8 cellular contexts compared by ENCODE assay signal in genomic region chr2:219176818-219177593, GRCh38. TPM values are rescaled to one million over a fixed set of nuclear protein-coding genes. Genes with fewer than 3 reads are reported as not detected.
DNase-seq lines count a peak whose midpoint lies in the region; ATAC-seq and TF ChIP-seq lines count a peak whose summit lies in the region.

CNPPD1 (minus strand) TSS chr2:219176925; CDS start chr2:219176828, 97 bp downstream.

- H3K36me3 Mint-ChIP-seq in chondrocyte (ENCODE audit: low read depth) = peaks cover 23% of the 10 kb centered on the region

- no peaks in the 10 kb centered on the region for H3K27me3 Mint-ChIP-seq in chondrocyte (ENCODE audit: low read depth)

- no peaks in the 10 kb centered on the region for H3K9me3 Mint-ChIP-seq in chondrocyte (ENCODE audit: low read depth)

- H3K4me1 Mint-ChIP-seq in chondrocyte (ENCODE audit: low read depth) = peaks cover 34% of the 10 kb centered on the region

- ATAC-seq in GM19035 (IDR thresholded peaks at IDR 0.05; ENCODE audit: unreplicated experiment) (peak; percentile 61), HG03280 (IDR thresholded peaks at IDR 0.05; ENCODE audit: unreplicated experiment) (peak; percentile 70)

- DNase-seq in AML-193 (lab: John Stamatoyannopoulos, UW) = peak; percentile 67 to 82
- DNase-seq in NCI-H460 (ENCODE audit: extremely low read depth, low read depth) = peak; percentile 75
- DNase-seq in activated CD4-positive, alpha-beta T cell treated with anti-CD3 and anti-CD28 coated beads for 24 hours (ENCODE audit: low read depth in 2 of 2) = peak; percentile 71 to 76
- no peak for DNase-seq in chondrocyte (ENCODE audit: low spot score)
- DNase-seq in kidney tubule cell (ENCODE audit: low spot score) = peak; percentile 93
- DNase-seq in stimulated activated CD4-positive, alpha-beta T cell treated with anti-CD3 and anti-CD28 coated beads, Interleukin-1b, Interleukin-23, amount 100 ng/mL, for 24 hours (ENCODE audit: low read depth in 4 of 4, low spot score in 1 of 4) = peak; percentile 67 to 84 (median 70)

- peak within 1 kb of the TSS; percentile 99 for H3K27ac Mint-ChIP-seq in chondrocyte (ENCODE audit: unreplicated experiment)

- peak within 1 kb of the TSS; percentile 96 for H3K4me3 Mint-ChIP-seq in chondrocyte (ENCODE audit: unreplicated experiment)

- TF ChIP-seq CTCF in chondrocyte (IDR thresholded peaks at IDR 0.05) = peak; percentile 51

RNA-seq across cellular contexts. Expression of gene CNPPD1, which starts in this region (rescaled TPM):
- 21.7 and 23.8 TPM in 2 replicates for total RNA-seq in NCI-H460 (2014; rRNA removed; shearing (Covaris generic))
- 42.6 and 49.2 TPM in 2 replicates for polyA plus RNA-seq in NCI-H460 (2014; cell fraction: nucleus; rRNA removed)
- 36.1 to 46.3 TPM (median 43.1 TPM) in 3 replicates for total RNA-seq in chondrocyte
